Comparison of ENCODE assay signal across 16 cellular contexts in genomic region chr2:136112949-136113766, GRCh38. TPM values are rescaled to one million over a fixed set of nuclear protein-coding genes. Genes with fewer than 3 reads are reported as not detected.
DNase-seq lines count a peak whose midpoint lies in the region; ATAC-seq and TF ChIP-seq lines count a peak whose summit lies in the region.
"Had no signal": no experiment of that assay in that cellular context is flagged by ENCODE, and none has a peak within 500 bp of the region (broad histone marks: within the 10 kb centered on the region; RNA-seq: fewer than 3 reads in every experiment).

No MANE protein-coding gene starts in this region.

- H3K9me3 ChIP-seq in SU-DHL-6 (ENCODE audit: insufficient read depth, low read length) (no peaks in the 10 kb centered on the region), lung (ENCODE audit: control insufficient read depth in 2 of 2, insufficient read depth in 1 of 2, low read length in 1 of 2) (no peaks in the 10 kb centered on the region), esophagus squamous epithelium (no peaks in the 10 kb centered on the region)
- H3K9me3 ChIP-seq: MG63 had no signal

- TF ChIP-seq POLR2A in esophagus squamous epithelium (IDR thresholded peaks at IDR 0.05), result no peak

- 0 out of 2 replicates have a peak overlapping the region, but pooled peaks have one; percentile 10 for H3K4me2 ChIP-seq in KMS-11
- H3K4me2 ChIP-seq in SU-DHL-6 (ENCODE audit: low read depth, low read length, poor library complexity, severe bottlenecking), result peak overlapping the region; percentile 84

- no peaks in the 10 kb centered on the region for H3K9me2 ChIP-seq in SU-DHL-6 (replicated peaks; ENCODE audit: insufficient read depth, low read length)

- H3K4me1 ChIP-seq in KMS-11 (ENCODE audit: low read depth, poor library complexity, severe bottlenecking) (peaks cover 48% of the 10 kb centered on the region), lung (ENCODE audit: control insufficient read depth in 2 of 2, insufficient read depth in 2 of 2, low read length in 2 of 2) (peaks cover 0 to 5% of the 10 kb centered on the region in 2 donors), esophagus squamous epithelium (peaks cover 12 to 27% (median 22%) of the 10 kb centered on the region in 3 donors)

- TF ChIP-seq CTCF in KMS-11 (conservative IDR thresholded peaks at IDR 0.05; ENCODE audit: low read depth, low read length) (no peak), SU-DHL-6 (IDR thresholded peaks at IDR 0.05; ENCODE audit: insufficient read depth, low read length, poor library complexity, severe bottlenecking) (no peak), lung (IDR thresholded peaks at IDR 0.05; ENCODE audit: control extremely low read depth, extremely low read depth) (no peak), esophagus squamous epithelium (IDR thresholded peaks at IDR 0.05) (no peak)

- H4K20me1 ChIP-seq in KMS-11 (ENCODE audit: insufficient read depth), result no peaks in the 10 kb centered on the region
- H4K20me1 ChIP-seq in SU-DHL-6 (ENCODE audit: low read depth, low read length), result peaks cover 20% of the 10 kb centered on the region

- H2AFZ ChIP-seq in KMS-11 (ENCODE audit: low read depth), result no peak overlapping the region
- H2AFZ ChIP-seq in SU-DHL-6 (ENCODE audit: low read depth, low read length, severe bottlenecking), result no peak overlapping the region

- no peak for ATAC-seq in lung (ENCODE audit: insufficient read depth, low FRiP score)
- ATAC-seq in GM21723 (IDR thresholded peaks at IDR 0.05; ENCODE audit: unreplicated experiment), result no peak
- no peak for ATAC-seq in GM21367 (IDR thresholded peaks at IDR 0.05; ENCODE audit: unreplicated experiment)

- intact Hi-C loops in esophagus squamous epithelium (cut with DNase I), result no loop called here

- no peaks in the 10 kb centered on the region for H3K27me3 ChIP-seq in KMS-11 (ENCODE audit: insufficient read depth, low read depth)
- no peaks in the 10 kb centered on the region for H3K27me3 ChIP-seq in SU-DHL-6 (ENCODE audit: low read length)
- H3K27me3 ChIP-seq in lung (ENCODE audit: control insufficient read depth, insufficient read depth), result no peaks in the 10 kb centered on the region
- H3K27me3 ChIP-seq in esophagus squamous epithelium, result peaks cover 0 to 86% (median 3%) of the 10 kb centered on the region in 4 donors

- H3F3A ChIP-seq in SU-DHL-6 (ENCODE audit: insufficient read depth), result peaks cover 86% of the 10 kb centered on the region

- H3K79me2 ChIP-seq in KMS-11 (ENCODE audit: insufficient read depth, low read depth) (peaks cover 17% of the 10 kb centered on the region), SU-DHL-6 (ENCODE audit: insufficient read depth, low read length) (peaks cover 39% of the 10 kb centered on the region)

- H3K27ac ChIP-seq in KMS-11 (no peak overlapping the region), SU-DHL-6 (ENCODE audit: low read depth, low read length) (peak overlapping the region; percentile 94), lung (ENCODE audit: low read depth in 1 of 2, low read length in 1 of 2) (no peak overlapping the region), esophagus squamous epithelium (no peak overlapping the region)

- no peak overlapping the region for H3K4me3 ChIP-seq in KMS-11 (IDR thresholded peaks at IDR 0.05; ENCODE audit: insufficient read depth, low read depth, low read length)
- H3K4me3 ChIP-seq in SU-DHL-6 (ENCODE audit: insufficient read depth, low read length, poor library complexity, severe bottlenecking), result no peak overlapping the region
- H3K4me3 ChIP-seq in lung, result no peak overlapping the region
- no peak overlapping the region for H3K4me3 ChIP-seq in esophagus squamous epithelium
- H3K4me3 ChIP-seq: MG63 had no signal

- peak; percentile 82 for DNase-seq in CD1c-positive myeloid dendritic cell (ENCODE audit: extremely low spot score)
- DNase-seq in lung (ENCODE audit: low spot score), result peak; percentile 42
- no peak for DNase-seq in HPDE6-E6E7 (ENCODE audit: extremely low spot score)
- DNase-seq in esophagus squamous epithelium (lab: John Stamatoyannopoulos, UW), result no peak
- DNase-seq: activated CD8-positive, alpha-beta memory T cell treated with anti-CD3 and anti-CD28 coated beads for 24 hours; Calu3; dermis blood vessel endothelial cell; foreskin fibroblast; islet precursor cell; MG63; NCI-H69; T-helper 9 cell had no signal

- H3K36me3 ChIP-seq in KMS-11 (ENCODE audit: insufficient read depth) (peaks cover 9% of the 10 kb centered on the region; the same call in 1 of the 2 replicates), SU-DHL-6 (ENCODE audit: low read length) (peaks cover 39% of the 10 kb centered on the region), lung (ENCODE audit: control insufficient read depth in 2 of 2, insufficient read depth in 2 of 2, low read length in 2 of 2) (peaks cover 0 to 7% of the 10 kb centered on the region in 2 donors), esophagus squamous epithelium (no peaks in the 10 kb centered on the region)
- H3K36me3 ChIP-seq: MG63 had no signal

- WGBS in lung, 2 donors, result 19 to 45% methylated on average over 5 of the region's 5 CpGs
- WGBS in esophagus squamous epithelium, 2 donors, result 63 to 71% methylated on average over 5 of the region's 5 CpGs

- H3K9ac ChIP-seq in KMS-11, result no peak overlapping the region
- no peak overlapping the region for H3K9ac ChIP-seq in SU-DHL-6 (ENCODE audit: low read length)

RNA-seq across cellular contexts. Expression of gene CXCR4, which starts 4.8 kb away (rescaled TPM):
- 100 to 1,000 TPM in 1 of 2 donors, 10 to 100 TPM in 1; 23.6 to 123 TPM for total RNA-seq in lung
- polyA plus RNA-seq in lung, result 100 to 1,000 TPM in 1 of 2 donors, 10 to 100 TPM in 1; 17.5 to 214 TPM
- 10 to 100 TPM in 2 of 4 donors, 1 to 10 TPM in 2; 5.7 to 28.6 (median 10.0) TPM for total RNA-seq in esophagus squamous epithelium

Comparison
In these comparisons a context has a peak if more than half of its experiments do, and no peak if none do; other contexts are left out.
1. DNase-seq: peak in CD1c-positive myeloid dendritic cell (single experiment) and lung (single experiment); none in HPDE6-E6E7 (single experiment) and esophagus squamous epithelium (single experiment).